28 cellular contexts compared by ENCODE assay signal in genomic region chr9:68842568-68842967, GRCh38.
"Had no signal": no experiment of that assay in that cellular context is flagged by ENCODE, and none has a peak within 500 bp of the region (broad histone marks: within the 10 kb centered on the region; RNA-seq: fewer than 3 reads in every experiment).

No MANE protein-coding gene starts in this region.

- FAIRE-seq: astrocyte, bronchial epithelial cell, frontal cortex had no signal

- DNase-seq: activated CD4-positive, alpha-beta memory T cell treated with anti-CD3 and anti-CD28 coated beads for 36 hours; activated CD4-positive, alpha-beta T cell treated with anti-CD3 and anti-CD28 coated beads for 36 hours; activated CD4-positive, alpha-beta T cell treated with anti-CD3 and anti-CD28 coated beads, Interleukin-2, amount 10 ng/mL, durations not matched to agents 24 days and 14 days; activated CD4-positive, CD25-positive, alpha-beta regulatory T cell; activated CD4-positive, CD25-positive, alpha-beta regulatory T cell treated with anti-CD3 and anti-CD28 coated beads, Interleukin-2, amount 50 U/mL, for 72 hours; activated CD8-positive, alpha-beta memory T cell treated with anti-CD3 and anti-CD28 coated beads, Interleukin-2, amount 50 U/mL, for 48 hours; activated gamma-delta T cell treated with Interleukin-2 at 50 U/mL for 16 hours; activated naive CD4-positive, alpha-beta T cell treated with anti-CD3 and anti-CD28 coated beads, Interleukin-2, amount 50 U/mL, for 16 hours; activated naive CD4-positive, alpha-beta T cell treated with Interleukin-2 at 50 U/mL for 16 hours; activated T-cell treated with anti-CD3 and anti-CD28 coated beads for 4 hours; activated T-cell treated with anti-CD3 and anti-CD28 coated beads, Interleukin-2, amount 50 U/mL, for 24 hours; activated T-cell treated with anti-CD3 and anti-CD28 coated beads, Interleukin-2, amount 50 U/mL, for 72 hours; amniotic stem cell; anterior cingulate cortex; brain microvascular endothelial cell; dorsolateral prefrontal cortex; effector memory CD4-positive, alpha-beta T cell; endodermal cell; foreskin fibroblast; T-helper 2 cell had no signal

- H3K4me1 Mint-ChIP-seq: central memory CD8-positive, alpha-beta T cell had no signal

- H3K36me3 ChIP-seq: brain microvascular endothelial cell had no signal

- H3K9me3 Mint-ChIP-seq: activated CD4-positive, alpha-beta memory T cell treated with anti-CD3 and anti-CD28 coated beads for 36 hours; activated CD4-positive, alpha-beta T cell treated with anti-CD3 and anti-CD28 coated beads, Interleukin-2, amount 10 ng/mL, durations not matched to agents 24 days and 14 days; activated T-cell treated with anti-CD3 and anti-CD28 coated beads, Interleukin-2, amount 50 U/mL, for 24 hours; central memory CD8-positive, alpha-beta T cell; dendritic cell treated with granulocyte-macrophage colony-stimulating factor and Interleukin-4, amounts not matched to agents 40 ng/mL and 50 ng/mL, for 4 days; endodermal cell had no signal

- H3K27me3 ChIP-seq: brain microvascular endothelial cell, dorsolateral prefrontal cortex had no signal

- H3K27ac ChIP-seq: brain microvascular endothelial cell had no signal

- ATAC-seq: activated CD4-positive, alpha-beta T cell treated with anti-CD3 and anti-CD28 coated beads for 36 hours; activated T-cell treated with anti-CD3 and anti-CD28 coated beads, Interleukin-2, amount 50 U/mL, for 72 hours; esophagus mucosa had no signal

- H3K4me3 Mint-ChIP-seq: activated CD4-positive, alpha-beta memory T cell treated with anti-CD3 and anti-CD28 coated beads for 36 hours; activated CD4-positive, alpha-beta T cell treated with anti-CD3 and anti-CD28 coated beads for 36 hours; activated CD4-positive, alpha-beta T cell treated with anti-CD3 and anti-CD28 coated beads, Interleukin-2, amount 10 ng/mL, durations not matched to agents 24 days and 14 days; activated naive CD8-positive, alpha-beta T cell; activated T-cell treated with anti-CD3 and anti-CD28 coated beads, Interleukin-2, amount 50 U/mL, for 24 hours; activated T-cell treated with anti-CD3 and anti-CD28 coated beads, Interleukin-2, amount 50 U/mL, for 72 hours; central memory CD8-positive, alpha-beta T cell; dendritic cell treated with granulocyte-macrophage colony-stimulating factor and Interleukin-4, amounts not matched to agents 40 ng/mL and 50 ng/mL, for 4 days; endodermal cell had no signal

- H3K4me3 ChIP-seq: coronary artery, dorsolateral prefrontal cortex had no signal

- H3K27ac Mint-ChIP-seq: activated CD4-positive, alpha-beta memory T cell treated with anti-CD3 and anti-CD28 coated beads for 36 hours; activated CD4-positive, alpha-beta T cell treated with anti-CD3 and anti-CD28 coated beads for 36 hours; activated naive CD8-positive, alpha-beta T cell; activated T-cell treated with anti-CD3 and anti-CD28 coated beads, Interleukin-2, amount 50 U/mL, for 24 hours; activated T-cell treated with anti-CD3 and anti-CD28 coated beads, Interleukin-2, amount 50 U/mL, for 72 hours; dendritic cell treated with granulocyte-macrophage colony-stimulating factor and Interleukin-4, amounts not matched to agents 40 ng/mL and 50 ng/mL, for 4 days; endodermal cell had no signal

- H3K27me3 Mint-ChIP-seq: activated naive CD8-positive, alpha-beta T cell; activated T-cell treated with anti-CD3 and anti-CD28 coated beads, Interleukin-2, amount 50 U/mL, for 24 hours; dendritic cell treated with granulocyte-macrophage colony-stimulating factor and Interleukin-4, amounts not matched to agents 40 ng/mL and 50 ng/mL, for 4 days had no signal

- H3K36me3 Mint-ChIP-seq: activated CD4-positive, alpha-beta memory T cell treated with anti-CD3 and anti-CD28 coated beads for 36 hours; activated naive CD8-positive, alpha-beta T cell had no signal
